ENCODE assay signal across 23 cellular contexts in genomic region chr5:98489021-98489420, GRCh38.
"Had no signal": no experiment of that assay in that cellular context is flagged by ENCODE, and none has a peak within 500 bp of the region (broad histone marks: within the 10 kb centered on the region; RNA-seq: fewer than 3 reads in every experiment).

No MANE protein-coding gene starts in this region.

- H3K4me3 ChIP-seq: left ventricle myocardium inferior, mucosa of descending colon, ovary, right atrium auricular region, right lobe of liver, smooth muscle cell, tibial nerve, uterus had no signal

- FAIRE-seq: islet of Langerhans, kidney had no signal

- H3K36me3 ChIP-seq: left ventricle myocardium inferior, ovary, right atrium auricular region, right lobe of liver, tibial nerve, uterus had no signal

- ATAC-seq: naive thymus-derived CD4-positive, alpha-beta T cell; natural killer cell treated with Interleukin-12 subunit alpha and Interleukin-12 subunit beta and Interleukin-15 and Interleukin-18, amount 100 ng/mL, for 72 hours; right lobe of liver; stimulated activated memory B cell treated with anti-CD40 and anti-IgM and Interleukin-4, amounts not matched to agents 10 μg/mL and 1 μg/mL and 100 μg/mL, for 72 hours; stimulated activated naive CD8-positive, alpha-beta T cell treated with anti-CD3 and anti-CD28 coated beads, Interleukin-15, amount 100 ng/mL, for 72 hours had no signal

- H3K4me2 ChIP-seq: smooth muscle cell had no signal

- H3K27ac ChIP-seq: left ventricle myocardium inferior, ovary, right atrium auricular region, right lobe of liver, tibial nerve, uterus had no signal

- H3K9me3 ChIP-seq: ovary, right atrium auricular region, right lobe of liver, uterus had no signal

- DNase-seq: hypothalamus; immature natural killer cell; kidney; left ventricle myocardium inferior; midbrain; mucosa of descending colon; naive thymus-derived CD4-positive, alpha-beta T cell; ovary; right lobe of liver; stimulated activated CD4-positive, alpha-beta T cell treated with anti-CD3 and anti-CD28 coated beads, Interleukin-1b, Interleukin-23, amount 100 ng/mL, for 48 hours; stimulated activated CD4-positive, alpha-beta T cell treated with anti-CD3 and anti-CD28 coated beads, Interleukin-2, amount 100 ng/mL, for 48 hours; stimulated activated CD4-positive, alpha-beta T cell treated with anti-CD3 and anti-CD28 coated beads, Interleukin-4, amount 100 ng/mL, for 4 hours; stimulated activated CD8-positive, alpha-beta memory T cell treated with anti-CD3 and anti-CD28 coated beads, Interleukin-4, amount 100 ng/mL, for 48 hours; stimulated activated naive CD4-positive, alpha-beta T cell treated with Interleukin-2 at 50 U/mL for 16 hours; stimulated activated naive CD8-positive, alpha-beta T cell treated with anti-CD3 and anti-CD28 coated beads, Interleukin-15, amount 100 ng/mL, for 72 hours; substantia nigra; uterus had no signal

- H3K4me1 ChIP-seq: left ventricle myocardium inferior, right atrium auricular region, right lobe of liver, tibial nerve, uterus had no signal

- H3K27me3 ChIP-seq: ovary, right atrium auricular region, right lobe of liver, tibial nerve, uterus had no signal
